Comparison of ENCODE assay signal across 8 cellular contexts in genomic region chr3:100254168-100254777, GRCh38. TPM values are rescaled to one million over a fixed set of nuclear protein-coding genes. Genes with fewer than 3 reads are reported as not detected.
DNase-seq lines count a peak whose midpoint lies in the region; ATAC-seq, FAIRE-seq and TF ChIP-seq lines count a peak whose summit lies in the region.

No MANE protein-coding gene starts in this region.

- no peaks in the 10 kb centered on the region for H3K4me1 ChIP-seq in mucosa of descending colon (ENCODE audit: low read depth)

- no peak overlapping the region for H3K4me3 Mint-ChIP-seq in T-helper 2 cell treated with Interferon-gamma antibody and Interleukin-4, amounts not matched to agents 5 μg/mL and 100 μg/mL, for 36 hours

- peaks cover 6% of the 10 kb centered on the region for H3K4me1 Mint-ChIP-seq in T-helper 2 cell treated with Interferon-gamma antibody and Interleukin-4, amounts not matched to agents 5 μg/mL and 100 μg/mL, for 36 hours (ENCODE audit: low read depth)

- peak; percentile 78 for ATAC-seq in mucosa of descending colon

- H3K27ac Mint-ChIP-seq in T-helper 2 cell treated with Interferon-gamma antibody and Interleukin-4, amounts not matched to agents 5 μg/mL and 100 μg/mL, for 36 hours, result no peak overlapping the region

- no peak for FAIRE-seq in urothelium cell line (lab: Jason Lieb, UNC)

- H3K27me3 Mint-ChIP-seq in T-helper 2 cell treated with Interferon-gamma antibody and Interleukin-4, amounts not matched to agents 5 μg/mL and 100 μg/mL, for 36 hours (ENCODE audit: low read depth), result no peaks in the 10 kb centered on the region

- no peaks in the 10 kb centered on the region for H3K9me3 ChIP-seq in mucosa of descending colon

- DNase-seq in NCI-H524 (lab: John Stamatoyannopoulos, UW), result peak; percentile 76 to 84
- no peak for DNase-seq in NCI-H524 treated with DMSO at 0.1 percent for 48 hours (lab: John Stamatoyannopoulos, UW)
- DNase-seq in H7, result peak; percentile 63
- peak; percentile 74 for DNase-seq in NCI-H1436 (lab: John Stamatoyannopoulos, UW)
- DNase-seq in T-helper 2 cell treated with Interferon-gamma antibody and Interleukin-4, amounts not matched to agents 5 μg/mL and 100 μg/mL, for 36 hours (ENCODE audit: low spot score), result peak; percentile 20
- peak; percentile 59 for DNase-seq in epithelial cell of esophagus (ENCODE audit: low read depth)
- peak in 1 of 3 donors; percentile 69 for DNase-seq in mucosa of descending colon
- DNase-seq in urothelium cell line (ENCODE audit: low spot score), result peak; percentile 68

- intact Hi-C loops in mucosa of descending colon (cut with DNase I, micrococcal nuclease), result loop anchor here (10.0 kb wide), 2 partner anchors 179 to 189 kb away; no protein-coding TSS in a partner anchor

- H3K4me3 ChIP-seq in H7 (ENCODE audit: insufficient read depth, low read depth, low read length) (no peak overlapping the region), epithelial cell of esophagus (ENCODE audit: low read length) (no peak overlapping the region), mucosa of descending colon (no peak overlapping the region)

- H3K36me3 Mint-ChIP-seq in T-helper 2 cell treated with Interferon-gamma antibody and Interleukin-4, amounts not matched to agents 5 μg/mL and 100 μg/mL, for 36 hours (ENCODE audit: low read depth), result peaks cover 2% of the 10 kb centered on the region

- peaks cover 7% of the 10 kb centered on the region for H3K9me3 Mint-ChIP-seq in T-helper 2 cell treated with Interferon-gamma antibody and Interleukin-4, amounts not matched to agents 5 μg/mL and 100 μg/mL, for 36 hours

- peak; percentile 77 for TF ChIP-seq CTCF in epithelial cell of esophagus (IDR thresholded peaks at IDR 0.05; ENCODE audit: insufficient read depth, low read depth, low read length, missing control alignments)
- peak; percentile 28 for TF ChIP-seq CTCF in mucosa of descending colon (IDR thresholded peaks at IDR 0.05)

- H3K27me3 ChIP-seq in H7 (ENCODE audit: control insufficient read depth, insufficient read depth, low read length), result no peaks in the 10 kb centered on the region

- no peaks in the 10 kb centered on the region for H3K36me3 ChIP-seq in H7 (replicated peaks; ENCODE audit: control insufficient read depth, insufficient read depth, low read length)
- no peaks in the 10 kb centered on the region for H3K36me3 ChIP-seq in mucosa of descending colon (ENCODE audit: low read depth)

RNA-seq across cellular contexts. Expression of gene TBC1D23, which starts 6.5 kb away (rescaled TPM):
- total RNA-seq in H7 (2014; rRNA removed; shearing (Covaris generic)), result 63.0 and 121 TPM in 2 replicates
- total RNA-seq in mucosa of descending colon, result 10 to 100 TPM; 43.5 to 45.6 (median 44.0) TPM
